Comparison of ENCODE assay signal across 13 cellular contexts in genomic region chr14:92323916-92324818, GRCh38. TPM values are rescaled to one million over a fixed set of nuclear protein-coding genes. Genes with fewer than 3 reads are reported as not detected.
A peak's percentile ranks its signal among the peaks of the same experiment; 100 is the strongest.
DNase-seq lines count a peak whose midpoint lies in the region; ATAC-seq and TF ChIP-seq lines count a peak whose summit lies in the region.
"Had no signal": no experiment of that assay in that cellular context is flagged by ENCODE, and none has a peak within 500 bp of the region (broad histone marks: within the 10 kb centered on the region; RNA-seq: fewer than 3 reads in every experiment).

No MANE protein-coding gene starts in this region.

- peak overlapping the region; percentile 28 for H3K4me3 Mint-ChIP-seq in activated naive CD4-positive, alpha-beta T cell treated with anti-CD3 and anti-CD28 coated beads, Interleukin-2, amount 10 ng/mL, durations not matched to agents 7 days and 5 days
- H3K4me3 Mint-ChIP-seq in mesothelial cell of epicardium: peak overlapping the region; percentile 17

- no peaks in the 10 kb centered on the region for H3K9me3 ChIP-seq in tibial artery
- H3K9me3 ChIP-seq in adrenal gland (replicated peaks in 1 of 3): no peaks in the 10 kb centered on the region
- H3K9me3 ChIP-seq: esophagus squamous epithelium had no signal

- H3K4me3 ChIP-seq in tibial artery: peak overlapping the region; percentile 43 to 52
- H3K4me3 ChIP-seq in adrenal gland: no peak overlapping the region
- H3K4me3 ChIP-seq: SK-N-MC had no signal

- peaks cover 0 to 23% (median 15%) of the 10 kb centered on the region in 4 donors for H3K4me1 ChIP-seq in tibial artery
- H3K4me1 ChIP-seq in adrenal gland (replicated peaks in 1 of 2): no peaks in the 10 kb centered on the region

- H3K27me3 Mint-ChIP-seq in activated naive CD4-positive, alpha-beta T cell treated with anti-CD3 and anti-CD28 coated beads, Interleukin-2, amount 10 ng/mL, durations not matched to agents 7 days and 5 days: peaks cover 82% of the 10 kb centered on the region
- peaks cover 97% of the 10 kb centered on the region for H3K27me3 Mint-ChIP-seq in mesothelial cell of epicardium (ENCODE audit: low read depth)

- TF ChIP-seq POLR2A in adrenal gland (IDR thresholded peaks at IDR 0.05): no peak

- H3K27me3 ChIP-seq in tibial artery (peaks cover 0 to 27% of the 10 kb centered on the region in 2 donors), adrenal gland (peaks cover 47% of the 10 kb centered on the region)

- no peak for DNase-seq in activated naive CD4-positive, alpha-beta T cell treated with anti-CD3 and anti-CD28 coated beads, Interleukin-2, amount 10 ng/mL, durations not matched to agents 7 days and 5 days
- DNase-seq in activated naive CD4-positive, alpha-beta T cell treated with Interleukin-2 at 50 U/mL for 16 hours: no peak
- DNase-seq in mesothelial cell of epicardium (ENCODE audit: low spot score in 2 of 2, unreplicated experiment in 2 of 2): no peak
- no peak for DNase-seq in tibial artery
- DNase-seq in adrenal gland: no peak
- DNase-seq in NCI-H82 (lab: John Stamatoyannopoulos, UW): no peak
- DNase-seq: esophagus squamous epithelium, NCI-H2227 treated with DMSO at 0.1 percent for 48 hours had no signal

- TF ChIP-seq CTCF in mesothelial cell of epicardium (IDR thresholded peaks at IDR 0.05; ENCODE audit: unreplicated experiment) (no peak), tibial artery (IDR thresholded peaks at IDR 0.05) (no peak), adrenal gland (IDR thresholded peaks at IDR 0.05) (no peak)

- CTCF ChIA-PET in activated naive CD4-positive, alpha-beta T cell treated with anti-CD3 and anti-CD28 coated beads, Interleukin-2, amount 10 ng/mL, durations not matched to agents 7 days and 5 days (lab: Charles Lee): no interaction called here

- intact Hi-C loops in tibial artery (cut with DNase I; ENCODE audit: low total_unique reads) (no loop called here), adrenal gland (cut with DNase I) (no loop called here)

- H3K36me3 ChIP-seq in tibial artery (no peaks in the 10 kb centered on the region), adrenal gland (replicated peaks in 1 of 2) (no peaks in the 10 kb centered on the region)
- H3K36me3 ChIP-seq: esophagus squamous epithelium had no signal

- no peaks in the 10 kb centered on the region for H3K9me3 Mint-ChIP-seq in activated naive CD4-positive, alpha-beta T cell treated with anti-CD3 and anti-CD28 coated beads, Interleukin-2, amount 10 ng/mL, durations not matched to agents 7 days and 5 days
- no peaks in the 10 kb centered on the region for H3K9me3 Mint-ChIP-seq in mesothelial cell of epicardium

- WGBS in adrenal gland, 4 donors: 4 to 15% (median 6%) methylated on average over 14 to 42 of the region's 42 CpGs

- no peaks in the 10 kb centered on the region for H3K36me3 Mint-ChIP-seq in activated naive CD4-positive, alpha-beta T cell treated with anti-CD3 and anti-CD28 coated beads, Interleukin-2, amount 10 ng/mL, durations not matched to agents 7 days and 5 days
- no peaks in the 10 kb centered on the region for H3K36me3 Mint-ChIP-seq in mesothelial cell of epicardium

- H3K4me1 Mint-ChIP-seq in activated naive CD4-positive, alpha-beta T cell treated with anti-CD3 and anti-CD28 coated beads, Interleukin-2, amount 10 ng/mL, durations not matched to agents 7 days and 5 days: peaks cover 5% of the 10 kb centered on the region
- H3K4me1 Mint-ChIP-seq in mesothelial cell of epicardium: no peaks in the 10 kb centered on the region

- no peak overlapping the region for H3K27ac Mint-ChIP-seq in activated naive CD4-positive, alpha-beta T cell treated with anti-CD3 and anti-CD28 coated beads, Interleukin-2, amount 10 ng/mL, durations not matched to agents 7 days and 5 days
- no peak overlapping the region for H3K27ac Mint-ChIP-seq in mesothelial cell of epicardium

- peak overlapping the region; percentile 27 for H3K27ac ChIP-seq in angular gyrus (ENCODE audit: low read depth, low read length)
- no peak overlapping the region for H3K27ac ChIP-seq in tibial artery
- no peak overlapping the region for H3K27ac ChIP-seq in adrenal gland
- H3K27ac ChIP-seq: esophagus squamous epithelium, SK-N-MC had no signal

- ATAC-seq in GM18498 (IDR thresholded peaks at IDR 0.05; ENCODE audit: unreplicated experiment): no peak
- ATAC-seq: HCT116 had no signal

RNA-seq across cellular contexts. Expression of gene SLC24A4, which starts 1.2 kb away (rescaled TPM):
- 0.04 TPM in 1 of 3 replicates, not detected in the others for total RNA-seq in mesothelial cell of epicardium
- 1 to 10 TPM in 4 of 8 donors, under 1 TPM in 4; 0.39 to 1.9 (median 0.97) TPM for total RNA-seq in adrenal gland
- polyA plus RNA-seq in adrenal gland: under 1 TPM; 0.09 to 0.34 (median 0.32) TPM
- total RNA-seq: LHCN-M2 had no signal

Comparison
In these comparisons a context has a peak if more than half of its experiments do, and no peak if none do; other contexts are left out.
1. H3K4me3 ChIP-seq: peak in tibial artery (2 of 2); none in adrenal gland (0 of 4).